In the genomic region with DNA sequence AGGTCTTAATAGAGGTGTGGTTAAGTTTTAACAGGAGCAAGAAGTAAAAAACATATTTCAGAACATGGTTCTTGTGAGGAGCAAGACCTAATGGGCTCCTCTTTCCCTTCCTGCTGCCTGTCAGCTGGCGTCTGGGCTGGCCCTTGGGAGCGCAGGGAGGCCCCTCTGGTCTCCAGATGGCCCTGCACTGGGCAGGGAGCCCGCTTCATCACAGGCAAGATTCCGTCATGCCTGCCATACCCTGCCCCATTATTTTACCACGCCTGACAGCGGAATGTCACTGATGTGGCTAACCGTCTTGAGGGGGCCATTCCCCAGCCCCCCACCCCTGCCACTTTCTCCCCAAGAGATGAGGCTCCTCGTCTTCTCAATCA, we compare ENCODE assay signal across 17 cellular contexts. TPM values are rescaled to one million over a fixed set of nuclear protein-coding genes. Genes with fewer than 3 reads are reported as not detected.
DNase-seq lines count a peak whose midpoint lies in the region; ATAC-seq and TF ChIP-seq lines count a peak whose summit lies in the region.
"Had no signal": no experiment of that assay in that cellular context is flagged by ENCODE, and none has a peak within 500 bp of the region (broad histone marks: within the 10 kb centered on the region; RNA-seq: fewer than 3 reads in every experiment).

No MANE protein-coding gene starts in this region.

- H3K27ac Mint-ChIP-seq in mesothelial cell of epicardium, result peak overlapping the region; percentile 72
- H3K27ac Mint-ChIP-seq in nephron progenitor cell, result no peak overlapping the region
- H3K27ac Mint-ChIP-seq: activated B cell treated with CpG ODN at 0.5 μM for 24 hours had no signal

- CTCF ChIA-PET in AG04450 (lab: Charles Lee), result interaction anchor here (0.6 to 0.8 kb wide), 2 partner anchors 17 to 117 kb away, joined by 5 to 8 read pairs; no protein-coding TSS in a partner anchor

- no peaks in the 10 kb centered on the region; the same call in 1 of the 2 replicates for H3K9me3 ChIP-seq in AG04450 (ENCODE audit: control insufficient read depth, insufficient read depth, low read length)
- H3K9me3 ChIP-seq: thyroid gland had no signal

- ATAC-seq in HG02763 (IDR thresholded peaks at IDR 0.05; ENCODE audit: unreplicated experiment), result no peak

- peaks cover 18% of the 10 kb centered on the region for H3K27me3 ChIP-seq in AG04450 (ENCODE audit: control insufficient read depth, insufficient read depth, low read length)
- H3K27me3 ChIP-seq: thyroid gland had no signal

- H3K9me3 Mint-ChIP-seq in mesothelial cell of epicardium (no peaks in the 10 kb centered on the region), nephron progenitor cell (no peaks in the 10 kb centered on the region)
- H3K9me3 Mint-ChIP-seq: activated B cell treated with CpG ODN at 0.5 μM for 24 hours had no signal

- no peak for DNase-seq in AG04450 (ENCODE audit: low read depth, low spot score)
- DNase-seq in NCI-H1694 (lab: John Stamatoyannopoulos, UW), result peak; percentile 57
- DNase-seq in epidermal melanocyte (ENCODE audit: insufficient read length, low spot score), result peak; percentile 60
- no peak for DNase-seq in mesothelial cell of epicardium (ENCODE audit: low spot score in 2 of 2, unreplicated experiment in 2 of 2)
- no peak for DNase-seq in iPS-NIHi11 (ENCODE audit: low spot score)
- DNase-seq in COR-L47 (lab: John Stamatoyannopoulos, UW), result no peak
- no peak for DNase-seq in nephron progenitor cell
- DNase-seq: ACHN; activated B cell treated with CpG ODN at 0.5 μM for 24 hours; DMS153; Kasumi-1; NCI-H2029; stimulated activated CD4-positive, alpha-beta T cell treated with anti-CD3 and anti-CD28 coated beads, Interleukin-12 subunit alpha, Interleukin-12 subunit beta, amount 100 ng/mL, for 4 hours had no signal

- H3K4me1 Mint-ChIP-seq in mesothelial cell of epicardium (peaks cover 30% of the 10 kb centered on the region), nephron progenitor cell (peaks cover 65% of the 10 kb centered on the region)
- H3K4me1 Mint-ChIP-seq: activated B cell treated with CpG ODN at 0.5 μM for 24 hours had no signal

- H3K4me3 Mint-ChIP-seq in mesothelial cell of epicardium (no peak overlapping the region), nephron progenitor cell (no peak overlapping the region)
- H3K4me3 Mint-ChIP-seq: activated B cell treated with CpG ODN at 0.5 μM for 24 hours had no signal

- POLR2A ChIA-PET in AG04450 (lab: Yijun Ruan, JAX), result no interaction called here

- H3K27me3 Mint-ChIP-seq in mesothelial cell of epicardium (ENCODE audit: low read depth) (peaks cover 5% of the 10 kb centered on the region), nephron progenitor cell (ENCODE audit: low read depth, poor library complexity) (no peaks in the 10 kb centered on the region)

- H3K27ac ChIP-seq in AG04450 (ENCODE audit: low read depth, low read length), result peak overlapping the region; percentile 75
- H3K27ac ChIP-seq: SK-N-MC, thyroid gland had no signal

- H3K4me3 ChIP-seq in AG04450 (ENCODE audit: low read depth, low read length), result no peak overlapping the region
- H3K4me3 ChIP-seq: SK-N-MC, thyroid gland had no signal

- H3K36me3 Mint-ChIP-seq in mesothelial cell of epicardium, result no peaks in the 10 kb centered on the region
- H3K36me3 Mint-ChIP-seq in nephron progenitor cell (ENCODE audit: low read depth), result peaks cover 9% of the 10 kb centered on the region

- TF ChIP-seq CTCF in AG04450 (IDR thresholded peaks at IDR 0.05; ENCODE audit: low read depth, low read length) (no peak), mesothelial cell of epicardium (IDR thresholded peaks at IDR 0.05; ENCODE audit: unreplicated experiment) (no peak), nephron progenitor cell (IDR thresholded peaks at IDR 0.05) (no peak)

RNA-seq across cellular contexts. Expression of gene EFCAB6, which starts 17.3 kb away (rescaled TPM):
- polyA plus RNA-seq in AG04450 (2011; rRNA removed), result 0.92 and 1.4 TPM in 2 replicates
- polyA minus RNA-seq in AG04450 (2011; rRNA and poly(A)+ RNA removed), result 0.46 and 0.74 TPM in 2 replicates
- 1.6 to 2.6 TPM (median 2.6 TPM) in 3 replicates for total RNA-seq in mesothelial cell of epicardium
- total RNA-seq: activated B cell treated with CpG ODN at 0.5 μM for 24 hours had no signal

RNA-seq across cellular contexts. Expression of gene SULT4A1, which starts 32.9 kb away (rescaled TPM):
- polyA plus RNA-seq in AG04450 (2011; rRNA removed), result 0.07 and 0.14 TPM in 2 replicates
- not detected in 2 replicates for polyA minus RNA-seq in AG04450 (2011; rRNA and poly(A)+ RNA removed)
- total RNA-seq in mesothelial cell of epicardium, result 7.1 to 8.7 TPM (median 7.2 TPM) in 3 replicates
- total RNA-seq: activated B cell treated with CpG ODN at 0.5 μM for 24 hours, thyroid gland had no signal
- polyA plus RNA-seq: liver had no signal

Comparison
In these comparisons a context has a peak if more than half of its experiments do, and no peak if none do; other contexts are left out.
1. DNase-seq: peak in NCI-H1694 (single experiment) and epidermal melanocyte (single experiment); none in AG04450 (single experiment), mesothelial cell of epicardium (0 of 2), iPS-NIHi11 (single experiment), COR-L47 (single experiment) and nephron progenitor cell (single experiment).